Comparison of ENCODE assay signal across 13 cellular contexts in genomic region chr6:33343953-33344611, GRCh38. TPM values are rescaled to one million over a fixed set of nuclear protein-coding genes. Genes with fewer than 3 reads are reported as not detected.
DNase-seq lines count a peak whose midpoint lies in the region; ATAC-seq lines count a peak whose summit lies in the region.
"Had no signal": no experiment of that assay in that cellular context is flagged by ENCODE, and none has a peak within 500 bp of the region (broad histone marks: within the 10 kb centered on the region; RNA-seq: fewer than 3 reads in every experiment).

No MANE protein-coding gene starts in this region.

- H3K79me1 ChIP-seq in trophoblast cell (ENCODE audit: low read length): no peaks in the 10 kb centered on the region

- H3K9me3 ChIP-seq in trophoblast cell (ENCODE audit: insufficient read depth, low read depth, low read length): no peaks in the 10 kb centered on the region
- H3K9me3 ChIP-seq: tibial artery had no signal

- CTCF ChIA-PET in activated naive CD4-positive, alpha-beta T cell treated with anti-CD3 and anti-CD28 coated beads, Interleukin-2, amount 10 ng/mL, durations not matched to agents 7 days and 5 days (lab: Charles Lee): interaction anchor here (0.7 to 3.1 kb wide), 8 partner anchors 10 to 72 kb away, joined by 3 to 18 read pairs (median 4); partner anchors contain the start of genes RGL2, RPS18 and ZBTB22

- H3K14ac ChIP-seq in trophoblast cell (ENCODE audit: low read length): no peak overlapping the region

- H3K36me3 Mint-ChIP-seq in activated naive CD4-positive, alpha-beta T cell treated with anti-CD3 and anti-CD28 coated beads, Interleukin-2, amount 10 ng/mL, durations not matched to agents 7 days and 5 days: no peaks in the 10 kb centered on the region
- H3K36me3 Mint-ChIP-seq in stimulated activated memory B cell treated with anti-CD40 and anti-IgM and Interleukin-4, amounts not matched to agents 10 μg/mL and 1 μg/mL and 100 μg/mL, for 72 hours: no peaks in the 10 kb centered on the region
- H3K36me3 Mint-ChIP-seq: brain had no signal

- no peak overlapping the region for H3K4me3 ChIP-seq in trophoblast cell (ENCODE audit: low read depth, low read length)

- no peaks in the 10 kb centered on the region for H3K9me3 Mint-ChIP-seq in activated naive CD4-positive, alpha-beta T cell treated with anti-CD3 and anti-CD28 coated beads, Interleukin-2, amount 10 ng/mL, durations not matched to agents 7 days and 5 days
- no peaks in the 10 kb centered on the region for H3K9me3 Mint-ChIP-seq in stimulated activated memory B cell treated with anti-CD40 and anti-IgM and Interleukin-4, amounts not matched to agents 10 μg/mL and 1 μg/mL and 100 μg/mL, for 72 hours
- H3K9me3 Mint-ChIP-seq: brain had no signal

- H3K27ac Mint-ChIP-seq in activated naive CD4-positive, alpha-beta T cell treated with anti-CD3 and anti-CD28 coated beads, Interleukin-2, amount 10 ng/mL, durations not matched to agents 7 days and 5 days: peak overlapping the region; percentile 94
- peak overlapping the region; percentile 81 for H3K27ac Mint-ChIP-seq in stimulated activated memory B cell treated with anti-CD40 and anti-IgM and Interleukin-4, amounts not matched to agents 10 μg/mL and 1 μg/mL and 100 μg/mL, for 72 hours

- H3K27me3 Mint-ChIP-seq in activated naive CD4-positive, alpha-beta T cell treated with anti-CD3 and anti-CD28 coated beads, Interleukin-2, amount 10 ng/mL, durations not matched to agents 7 days and 5 days: no peaks in the 10 kb centered on the region
- no peaks in the 10 kb centered on the region for H3K27me3 Mint-ChIP-seq in stimulated activated memory B cell treated with anti-CD40 and anti-IgM and Interleukin-4, amounts not matched to agents 10 μg/mL and 1 μg/mL and 100 μg/mL, for 72 hours

- peaks cover 57% of the 10 kb centered on the region for H3K4me1 Mint-ChIP-seq in activated naive CD4-positive, alpha-beta T cell treated with anti-CD3 and anti-CD28 coated beads, Interleukin-2, amount 10 ng/mL, durations not matched to agents 7 days and 5 days
- H3K4me1 Mint-ChIP-seq in stimulated activated memory B cell treated with anti-CD40 and anti-IgM and Interleukin-4, amounts not matched to agents 10 μg/mL and 1 μg/mL and 100 μg/mL, for 72 hours: peaks cover 38% of the 10 kb centered on the region

- H2BK120ac ChIP-seq in trophoblast cell (ENCODE audit: insufficient read depth, low read length, poor library complexity): no peak overlapping the region

- DNase-seq in T follicular helper cell (ENCODE audit: low read depth) (peak; percentile 61), islet precursor cell (no peak), trophoblast cell (no peak)
- peak; percentile 74 for DNase-seq in activated naive CD4-positive, alpha-beta T cell treated with anti-CD3 and anti-CD28 coated beads, Interleukin-2, amount 10 ng/mL, durations not matched to agents 7 days and 5 days
- DNase-seq: hippocampal formation, OCI-M1, posterior cingulate gyrus, tibial artery had no signal

- no peak overlapping the region for H3K18ac ChIP-seq in trophoblast cell (ENCODE audit: low read length)

- no peaks in the 10 kb centered on the region for H3K27me3 ChIP-seq in trophoblast cell (ENCODE audit: insufficient read depth, low read length)
- H3K27me3 ChIP-seq: tibial artery had no signal

- H2BK5ac ChIP-seq in trophoblast cell (ENCODE audit: low read depth, low read length, poor library complexity): no peak overlapping the region

- no peaks in the 10 kb centered on the region for H3K4me1 ChIP-seq in trophoblast cell (ENCODE audit: control insufficient read depth in 1 of 2, insufficient read depth in 2 of 2, low read length in 2 of 2)

- no CpG with 5 or more reads among the region's 6 CpGs for WGBS in trophoblast cell (ENCODE audit: extremely low coverage, insufficient coverage, insufficient read length)

- H3K27ac ChIP-seq in trophoblast cell (ENCODE audit: low read depth, low read length): no peak overlapping the region
- H3K27ac ChIP-seq: tibial artery had no signal

- peak overlapping the region; percentile 68 for H3K4me3 Mint-ChIP-seq in activated naive CD4-positive, alpha-beta T cell treated with anti-CD3 and anti-CD28 coated beads, Interleukin-2, amount 10 ng/mL, durations not matched to agents 7 days and 5 days
- H3K4me3 Mint-ChIP-seq in stimulated activated memory B cell treated with anti-CD40 and anti-IgM and Interleukin-4, amounts not matched to agents 10 μg/mL and 1 μg/mL and 100 μg/mL, for 72 hours: peak overlapping the region; percentile 42

- H3K9ac ChIP-seq in trophoblast cell (ENCODE audit: low read length): no peak overlapping the region

- no peak overlapping the region for H2BK12ac ChIP-seq in trophoblast cell (ENCODE audit: low read length)

- no peak overlapping the region for H3K23ac ChIP-seq in trophoblast cell (ENCODE audit: low read length)

- peak; percentile 58 for ATAC-seq in GM21447 (IDR thresholded peaks at IDR 0.05; ENCODE audit: unreplicated experiment)
- peak; percentile 93 for ATAC-seq in stimulated activated memory B cell treated with anti-CD40 and anti-IgM and Interleukin-4, amounts not matched to agents 10 μg/mL and 1 μg/mL and 100 μg/mL, for 72 hours
- no peak for ATAC-seq in HG03521 (IDR thresholded peaks at IDR 0.05; ENCODE audit: unreplicated experiment)
- ATAC-seq in HG03432 (IDR thresholded peaks at IDR 0.05; ENCODE audit: unreplicated experiment): no peak

- H2AK5ac ChIP-seq in trophoblast cell (ENCODE audit: low read length): no peak overlapping the region

- H4K8ac ChIP-seq in trophoblast cell (ENCODE audit: low read depth, low read length): no peak overlapping the region

- no peak overlapping the region for H3K4me2 ChIP-seq in trophoblast cell (ENCODE audit: low read length)

- no peak overlapping the region for H3K4ac ChIP-seq in trophoblast cell (ENCODE audit: low read depth, low read length)

- H4K12ac ChIP-seq in trophoblast cell (ENCODE audit: low read depth, low read length): no peak overlapping the region

- H2AFZ ChIP-seq in trophoblast cell (ENCODE audit: insufficient read depth, low read length, poor library complexity): no peak overlapping the region

- H3K36me3 ChIP-seq in trophoblast cell (ENCODE audit: control insufficient read depth in 1 of 2, insufficient read depth in 2 of 2, low read length in 2 of 2): no peaks in the 10 kb centered on the region
- H3K36me3 ChIP-seq: tibial artery had no signal

- H4K91ac ChIP-seq in trophoblast cell (ENCODE audit: low read depth, low read length): no peak overlapping the region

- no peaks in the 10 kb centered on the region for H3K79me2 ChIP-seq in trophoblast cell (ENCODE audit: control insufficient read depth, insufficient read depth, low read length, poor library complexity)

RNA-seq across cellular contexts. Expression of gene DAXX, which starts 21.3 kb away (rescaled TPM):
- 54.8 and 56.1 TPM in 2 replicates for polyA plus RNA-seq in trophoblast cell (2013)

RNA-seq across cellular contexts. Expression of gene ZBTB22, which starts 26.5 kb away (rescaled TPM):
- 10.8 and 10.9 TPM in 2 replicates for polyA plus RNA-seq in trophoblast cell (2013)

RNA-seq across cellular contexts. Expression of gene TAPBP, which starts 30.2 kb away (rescaled TPM):
- polyA plus RNA-seq in trophoblast cell (2013): 62.9 and 65.4 TPM in 2 replicates

RNA-seq across cellular contexts. Expression of gene RGL2, which starts 45.3 kb away (rescaled TPM):
- polyA plus RNA-seq in trophoblast cell (2013): 151 and 154 TPM in 2 replicates

RNA-seq across cellular contexts. Expression of gene KIFC1, which starts 47.5 kb away (rescaled TPM):
- 66.1 and 66.6 TPM in 2 replicates for polyA plus RNA-seq in trophoblast cell (2013)

Comparison
In these comparisons a context has a peak if more than half of its experiments do, and no peak if none do; other contexts are left out.
1. ATAC-seq: peak in GM21447 (single experiment) and stimulated activated memory B cell treated with anti-CD40 and anti-IgM and Interleukin-4, amounts not matched to agents 10 μg/mL and 1 μg/mL and 100 μg/mL, for 72 hours (single experiment); none in HG03521 (single experiment) and HG03432 (single experiment).
2. DNase-seq: peak in T follicular helper cell (single experiment) and activated naive CD4-positive, alpha-beta T cell treated with anti-CD3 and anti-CD28 coated beads, Interleukin-2, amount 10 ng/mL, durations not matched to agents 7 days and 5 days (single experiment); none in islet precursor cell (single experiment) and trophoblast cell (0 of 2).